In the genomic region with DNA sequence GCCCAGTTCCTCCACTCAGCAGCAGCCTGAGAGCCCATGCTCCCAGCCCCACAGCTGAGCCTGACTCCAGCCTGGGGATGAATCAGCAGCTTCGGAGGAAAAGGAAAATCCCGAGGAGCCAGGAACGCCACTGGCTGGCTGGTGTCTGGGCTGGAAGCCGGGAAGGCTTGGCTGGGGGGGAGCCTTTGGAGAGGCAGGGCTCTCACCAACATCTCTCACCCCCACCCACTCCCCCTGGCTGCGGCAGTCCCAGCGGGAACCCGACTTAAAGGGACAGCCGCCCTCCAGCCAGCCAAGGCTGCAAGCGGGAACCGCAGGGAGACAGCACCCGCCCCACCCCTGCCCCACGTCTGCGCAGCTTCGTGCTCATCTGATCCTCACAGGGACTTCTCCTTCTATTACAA, we compare ENCODE assay signal across 8 cellular contexts. TPM values are rescaled to one million over a fixed set of nuclear protein-coding genes. Genes with fewer than 3 reads are reported as not detected.
A peak's percentile ranks its signal among the peaks of the same experiment; 100 is the strongest.
DNase-seq lines count a peak whose midpoint lies in the region; TF ChIP-seq lines count a peak whose summit lies in the region.

No MANE protein-coding gene starts in this region.

- intact Hi-C loops in esophagus muscularis mucosa (cut with DNase I): loop anchor here (10.0 kb wide), 1 partner anchor 48 kb away; a partner anchor contains a TSS

- H3K4me1 ChIP-seq in NT2/D1 (ENCODE audit: insufficient read depth, insufficient read length): peaks cover 23% of the 10 kb centered on the region
- peaks cover 26 to 63% (median 61%) of the 10 kb centered on the region in 4 donors for H3K4me1 ChIP-seq in esophagus muscularis mucosa

- H3K27ac ChIP-seq in esophagus muscularis mucosa (replicated peaks in 1 of 4): peak overlapping the region; percentile 63 to 81 (median 70)

- H3K9me3 ChIP-seq in NT2/D1 (ENCODE audit: insufficient read depth, low read length) (no peaks in the 10 kb centered on the region), esophagus muscularis mucosa (no peaks in the 10 kb centered on the region)

- DNase-seq in AG04449 (ENCODE audit: low read depth, low spot score) (peak; percentile 59), NT2/D1 (ENCODE audit: low read depth, low spot score) (no peak), esophagus muscularis mucosa (ENCODE audit: extremely low spot score) (no peak), mucosa of gallbladder (ENCODE audit: low spot score) (peak; percentile 53), NCI-H146 treated with DMSO at 0.1 percent for 48 hours (lab: John Stamatoyannopoulos, UW; ENCODE audit: unreplicated experiment) (no peak), GM10248 (ENCODE audit: extremely low spot score) (no peak), KG1 (lab: John Stamatoyannopoulos, UW) (no peak)
- DNase-seq in stimulated activated CD4-positive, alpha-beta T cell treated with anti-CD3 and anti-CD28 coated beads, Interleukin-4, amount 100 ng/mL, for 24 hours: no peak

- CTCF ChIA-PET in AG04449 (lab: Yijun Ruan, JAX) (interaction anchor here (1.1 to 1.2 kb wide), 2 partner anchors 9 to 16 kb away, joined by 3 read pairs; no protein-coding TSS in a partner anchor), GM10248 (lab: Yijun Ruan, JAX) (no interaction called here)

- H3K27me3 ChIP-seq in NT2/D1 (ENCODE audit: insufficient read depth, insufficient read length) (no peaks in the 10 kb centered on the region), esophagus muscularis mucosa (no peaks in the 10 kb centered on the region)

- TF ChIP-seq POLR2A in esophagus muscularis mucosa (IDR thresholded peaks at IDR 0.05; ENCODE audit: low read depth): no peak

- 12% methylated on average over 11 of the region's 14 CpGs for WGBS in esophagus muscularis mucosa

- TF ChIP-seq EP300 in esophagus muscularis mucosa (IDR thresholded peaks at IDR 0.05): no peak

- H3K36me3 ChIP-seq in NT2/D1 (ENCODE audit: insufficient read depth, insufficient read length, low read length) (peaks cover 44% of the 10 kb centered on the region), esophagus muscularis mucosa (peaks cover 0 to 28% (median 8%) of the 10 kb centered on the region in 4 donors)

- H3K9ac ChIP-seq in NT2/D1 (ENCODE audit: insufficient read length, low read depth): peak overlapping the region; percentile 64

- H3K4me3 ChIP-seq in AG04449 (ENCODE audit: low read depth, low read length) (peak overlapping the region; percentile 46), NT2/D1 (ENCODE audit: insufficient read length, low read depth) (peak overlapping the region; percentile 5), esophagus muscularis mucosa (peak overlapping the region; percentile 41 to 58 (median 52))

- POLR2A ChIA-PET in AG04449 (lab: Yijun Ruan, JAX) (interaction anchor here (0.8 kb wide), 1 partner anchor 34 kb away, joined by 3 read pairs; no protein-coding TSS in a partner anchor), GM10248 (lab: Yijun Ruan, JAX) (no interaction called here)

- no peak for TF ChIP-seq CTCF in AG04449 (IDR thresholded peaks at IDR 0.05; ENCODE audit: insufficient read depth, low read length, missing control alignments)
- peak in 2 of 3 experiments; percentile 17 to 29 for TF ChIP-seq CTCF in esophagus muscularis mucosa (IDR thresholded peaks at IDR 0.05)
- TF ChIP-seq CTCF in GM10248 (IDR thresholded peaks at IDR 0.05; ENCODE audit: control extremely low read depth, extremely low read depth, low read depth, missing control alignments): no peak

RNA-seq across cellular contexts. Expression of a gene that starts 28.4 kb away (rescaled TPM):
- total RNA-seq in esophagus muscularis mucosa (10 to 100 TPM; 31.6 to 67.1 (median 46.8) TPM), mucosa of gallbladder (93.1 TPM)

RNA-seq across cellular contexts. Expression of a gene that starts 48.6 kb away (rescaled TPM):
- total RNA-seq in esophagus muscularis mucosa: 10 to 100 TPM; 22.7 to 40.3 (median 30.0) TPM
- total RNA-seq in mucosa of gallbladder: 56.0 TPM

Comparison
In these comparisons a context has a peak if more than half of its experiments do, and no peak if none do; other contexts are left out.
1. DNase-seq: peak in AG04449 (single experiment) and mucosa of gallbladder (single experiment); none in NT2/D1 (single experiment), esophagus muscularis mucosa (single experiment), NCI-H146 treated with DMSO at 0.1 percent for 48 hours (single experiment), stimulated activated CD4-positive, alpha-beta T cell treated with anti-CD3 and anti-CD28 coated beads, Interleukin-4, amount 100 ng/mL, for 24 hours (single experiment), GM10248 (single experiment) and KG1 (single experiment).
2. CTCF ChIP-seq: peak in esophagus muscularis mucosa (2 of 3); none in AG04449 (single experiment) and GM10248 (single experiment).
3. Peak in every context shown above with its lines, with median percentiles within 50 percentile points of each other: H3K4me3 ChIP-seq.